Comparison of ENCODE assay signal across 9 cellular contexts in genomic region chr7:1059200-1060091, GRCh38. TPM values are rescaled to one million over a fixed set of nuclear protein-coding genes. Genes with fewer than 3 reads are reported as not detected.
A peak's percentile ranks its signal among the peaks of the same experiment; 100 is the strongest.
DNase-seq lines count a peak whose midpoint lies in the region; ATAC-seq and TF ChIP-seq lines count a peak whose summit lies in the region.
"Had no signal": no experiment of that assay in that cellular context is flagged by ENCODE, and none has a peak within 500 bp of the region (broad histone marks: within the 10 kb centered on the region; RNA-seq: fewer than 3 reads in every experiment).

No MANE protein-coding gene starts in this region.

- CTCF ChIA-PET in MCF 10A (lab: Yijun Ruan, JAX), result interaction anchor here (1.2 to 2.3 kb wide), 2 partner anchors 15 to 66 kb away, joined by 4 to 9 read pairs; partner anchors contain the start of gene GPR146
- CTCF ChIA-PET in activated CD8-positive, alpha-beta T cell treated with anti-CD3 and anti-CD28 coated beads for 36 hours (lab: Charles Lee), result interaction anchor here (1.0 to 7.5 kb wide), 4 partner anchors 15 to 67 kb away, joined by 3 to 204 read pairs (median 9); partner anchors contain the start of gene GPR146

- peak; percentile 63 for ATAC-seq in activated CD8-positive, alpha-beta T cell treated with anti-CD3 and anti-CD28 coated beads for 36 hours

- H3K36me3 Mint-ChIP-seq in MCF 10A (ENCODE audit: insufficient read depth, unreplicated experiment), result peaks cover 4% of the 10 kb centered on the region
- no peaks in the 10 kb centered on the region for H3K36me3 Mint-ChIP-seq in activated CD8-positive, alpha-beta T cell treated with anti-CD3 and anti-CD28 coated beads for 36 hours (ENCODE audit: low read depth)

- no peak for TF ChIP-seq CTCF in breast epithelium (IDR thresholded peaks at IDR 0.05)
- no peak for TF ChIP-seq CTCF in MCF 10A (IDR thresholded peaks at IDR 0.05; ENCODE audit: unreplicated experiment)
- TF ChIP-seq CTCF in activated CD8-positive, alpha-beta T cell treated with anti-CD3 and anti-CD28 coated beads for 36 hours (IDR thresholded peaks at IDR 0.05), result no peak
- TF ChIP-seq CTCF in transverse colon (IDR thresholded peaks at IDR 0.05), result no peak

- no peak overlapping the region for H3K27ac Mint-ChIP-seq in MCF 10A (ENCODE audit: low read depth, unreplicated experiment)
- H3K27ac Mint-ChIP-seq in activated CD8-positive, alpha-beta T cell treated with anti-CD3 and anti-CD28 coated beads for 36 hours, result no peak overlapping the region

- H3K9me3 ChIP-seq in breast epithelium (no peaks in the 10 kb centered on the region), iPS-18c (ENCODE audit: control insufficient read depth, insufficient read depth, low read length) (no peaks in the 10 kb centered on the region), transverse colon (no peaks in the 10 kb centered on the region)

- DNase-seq in breast epithelium (ENCODE audit: low spot score in 2 of 2), result peak; percentile 39 to 73
- no peak for DNase-seq in MCF 10A (ENCODE audit: unreplicated experiment)
- DNase-seq in activated CD8-positive, alpha-beta T cell treated with anti-CD3 and anti-CD28 coated beads for 36 hours, result peak; percentile 30
- DNase-seq in transverse colon, result peak; percentile 56
- no peak for DNase-seq in cerebellum (ENCODE audit: low spot score)
- DNase-seq in dedifferentiated amniotic fluid mesenchymal stem cell (ENCODE audit: extremely low spot score), result no peak
- no peak for DNase-seq in NCI-H1436 (lab: John Stamatoyannopoulos, UW)

- H3K4me3 Mint-ChIP-seq in MCF 10A (ENCODE audit: unreplicated experiment), result no peak overlapping the region
- no peak overlapping the region for H3K4me3 Mint-ChIP-seq in activated CD8-positive, alpha-beta T cell treated with anti-CD3 and anti-CD28 coated beads for 36 hours
- H3K4me3 Mint-ChIP-seq: central memory CD8-positive, alpha-beta T cell had no signal

- no TSS peak for BruUV-seq in MCF 10A (replicated peaks; lab: Mats Ljungman, UMichigan)

- TF ChIP-seq EP300 in transverse colon (IDR thresholded peaks at IDR 0.05; ENCODE audit: low read depth), result no peak

- no peaks in the 10 kb centered on the region for H3K36me3 ChIP-seq in breast epithelium
- no peaks in the 10 kb centered on the region for H3K36me3 ChIP-seq in transverse colon

- H3K4me3 ChIP-seq in breast epithelium (peak overlapping the region in 1 of 3 donors; percentile 48), iPS-18c (ENCODE audit: insufficient read depth, low read depth, low read length) (peak overlapping the region; percentile 40), transverse colon (no peak overlapping the region)

- no peaks in the 10 kb centered on the region for H3K27me3 Mint-ChIP-seq in MCF 10A (ENCODE audit: insufficient read depth, unreplicated experiment)
- H3K27me3 Mint-ChIP-seq in activated CD8-positive, alpha-beta T cell treated with anti-CD3 and anti-CD28 coated beads for 36 hours, result no peaks in the 10 kb centered on the region
- H3K27me3 Mint-ChIP-seq: central memory CD8-positive, alpha-beta T cell had no signal

- H3K27ac ChIP-seq in breast epithelium (peak overlapping the region; percentile 38 to 77), transverse colon (peak overlapping the region; percentile 17 to 47 (median 39))

- intact Hi-C loops in breast epithelium (cut with DNase I; ENCODE audit: low total_unique reads), result no loop called here
- intact Hi-C loops in MCF 10A (cut with micrococcal nuclease), result no loop called here
- intact Hi-C loops in activated CD8-positive, alpha-beta T cell treated with anti-CD3 and anti-CD28 coated beads for 36 hours (cut with micrococcal nuclease), result no loop called here
- intact Hi-C loops in transverse colon (cut with DNase I; ENCODE audit: low total_unique reads), result no loop called here

- H3K27me3 ChIP-seq in breast epithelium (no peaks in the 10 kb centered on the region), transverse colon (no peaks in the 10 kb centered on the region)

- H3K4me1 Mint-ChIP-seq in MCF 10A (ENCODE audit: insufficient read depth, unreplicated experiment), result no peaks in the 10 kb centered on the region
- peaks cover 15% of the 10 kb centered on the region for H3K4me1 Mint-ChIP-seq in activated CD8-positive, alpha-beta T cell treated with anti-CD3 and anti-CD28 coated beads for 36 hours (ENCODE audit: low read depth)
- H3K4me1 Mint-ChIP-seq: central memory CD8-positive, alpha-beta T cell had no signal

- POLR2A ChIA-PET in MCF 10A (lab: Yijun Ruan, JAX), result no interaction called here
- POLR2A ChIA-PET in activated CD8-positive, alpha-beta T cell treated with anti-CD3 and anti-CD28 coated beads for 36 hours (lab: Charles Lee), result interaction anchor here (0.9 kb wide), 1 partner anchor 65 kb away, joined by 3 read pairs; no protein-coding TSS in a partner anchor

- H3K4me1 ChIP-seq in breast epithelium (no peaks in the 10 kb centered on the region), transverse colon (peaks cover 7 to 26% (median 17%) of the 10 kb centered on the region in 4 donors)

- whole genome bisulfite sequencing in transverse colon (ENCODE audit: low coverage in 1 of 2), 2 donors, result 67% methylated on average over 55 of the region's 55 CpGs; no CpG with 5 or more reads in 1 of the 2 donors

- in situ Hi-C loops in transverse colon (cut with MboI; ENCODE audit: low pct_ligation_motif_present in 1 of 4, low pct_unique_long_range_greater_than_20kb in 1 of 4, low sequenced_read_pairs in 3 of 4), result loop anchor here in 3 of 4 donors (5.0 to 10.0 kb wide), 2 partner anchors 65 to 67 kb away; no protein-coding TSS in a partner anchor

- no peaks in the 10 kb centered on the region for H3K9me3 Mint-ChIP-seq in MCF 10A (ENCODE audit: unreplicated experiment)
- H3K9me3 Mint-ChIP-seq in activated CD8-positive, alpha-beta T cell treated with anti-CD3 and anti-CD28 coated beads for 36 hours, result no peaks in the 10 kb centered on the region
- H3K9me3 Mint-ChIP-seq: central memory CD8-positive, alpha-beta T cell had no signal

- TF ChIP-seq POLR2A in breast epithelium (IDR thresholded peaks at IDR 0.05) (no peak), transverse colon (IDR thresholded peaks at IDR 0.05) (no peak)

RNA-seq across cellular contexts. Expression of gene GPR146, which starts 15.1 kb away (rescaled TPM):
- total RNA-seq in breast epithelium (10 to 100 TPM; 24.1 to 56.8 (median 43.6) TPM), MCF 10A (2022) (0.27 TPM in 1 of 2 replicates, not detected in the other), transverse colon (10 to 100 TPM in 1 of 4 donors, 1 to 10 TPM in 1, not detected in 2; 9.2 to 14.5 TPM), cerebellum (2.7 TPM)
- total RNA-seq in activated CD8-positive, alpha-beta T cell treated with anti-CD3 and anti-CD28 coated beads for 36 hours, result 1 to 10 TPM; 5.6 to 8.5 TPM

RNA-seq across cellular contexts. Expression of gene GPER1, which starts 28.5 kb away (rescaled TPM):
- total RNA-seq in breast epithelium (1 to 10 TPM; 2.6 to 3.3 (median 3.2) TPM), MCF 10A (2022) (0.28 and 0.32 TPM in 2 replicates), transverse colon (10 to 100 TPM in 3 of 4 donors, 1 to 10 TPM in 1; 2.2 to 33.7 (median 11.7) TPM), cerebellum (0.73 TPM)
- under 1 TPM; 0.16 to 0.18 TPM for total RNA-seq in activated CD8-positive, alpha-beta T cell treated with anti-CD3 and anti-CD28 coated beads for 36 hours

Comparison
In these comparisons a context has a peak if more than half of its experiments do, and no peak if none do; other contexts are left out.
1. DNase-seq: peak in breast epithelium (2 of 2), activated CD8-positive, alpha-beta T cell treated with anti-CD3 and anti-CD28 coated beads for 36 hours (single experiment) and transverse colon (single experiment); none in MCF 10A (single experiment), cerebellum (single experiment), dedifferentiated amniotic fluid mesenchymal stem cell (single experiment) and NCI-H1436 (single experiment).